Comparison of ENCODE assay signal across 12 cellular contexts in genomic region chr3:189071452-189071851, GRCh38.
DNase-seq lines count a peak whose midpoint lies in the region; ATAC-seq and TF ChIP-seq lines count a peak whose summit lies in the region.
"Had no signal": no experiment of that assay in that cellular context is flagged by ENCODE, and none has a peak within 500 bp of the region (broad histone marks: within the 10 kb centered on the region; RNA-seq: fewer than 3 reads in every experiment).

No MANE protein-coding gene starts in this region.

- POLR2A ChIA-PET in activated naive CD8-positive, alpha-beta T cell treated with anti-CD3 and anti-CD28 coated beads, Interleukin-2, amount 10 ng/mL, durations not matched to agents 7 days and 5 days (lab: Charles Lee) = no interaction called here
- POLR2A ChIA-PET in GM10248 (lab: Yijun Ruan, JAX) = no interaction called here

- no peak overlapping the region for H3K27ac Mint-ChIP-seq in activated naive CD8-positive, alpha-beta T cell treated with anti-CD3 and anti-CD28 coated beads, Interleukin-2, amount 10 ng/mL, durations not matched to agents 7 days and 5 days

- H3K27me3 ChIP-seq in dorsolateral prefrontal cortex = no peaks in the 10 kb centered on the region
- H3K27me3 ChIP-seq: heart left ventricle had no signal

- H3K4me3 Mint-ChIP-seq in activated naive CD8-positive, alpha-beta T cell treated with anti-CD3 and anti-CD28 coated beads, Interleukin-2, amount 10 ng/mL, durations not matched to agents 7 days and 5 days = no peak overlapping the region
- H3K4me3 Mint-ChIP-seq: CD8-positive, alpha-beta memory T cell had no signal

- intact Hi-C loops in dorsolateral prefrontal cortex (cut with DNase I) = no loop called here

- H3K4me1 Mint-ChIP-seq in activated naive CD8-positive, alpha-beta T cell treated with anti-CD3 and anti-CD28 coated beads, Interleukin-2, amount 10 ng/mL, durations not matched to agents 7 days and 5 days = peaks cover 4% of the 10 kb centered on the region

- no peak for TF ChIP-seq CTCF in dorsolateral prefrontal cortex (IDR thresholded peaks at IDR 0.05 in 54 of 56, conservative IDR thresholded peaks at IDR 0.05 in 2 of 56; ENCODE audit: low read depth in 1 of 56, partially characterized antibody in 56 of 56)
- TF ChIP-seq CTCF in GM10248 (IDR thresholded peaks at IDR 0.05; ENCODE audit: control extremely low read depth, extremely low read depth, low read depth, missing control alignments) = no peak

- no peak overlapping the region for H3K4me3 ChIP-seq in dorsolateral prefrontal cortex
- H3K4me3 ChIP-seq: heart left ventricle had no signal

- CTCF ChIA-PET in GM10248 (lab: Yijun Ruan, JAX) = interaction anchor here (1.0 to 1.5 kb wide), 4 partner anchors 10 to 1331 kb away, joined by 3 to 6 read pairs (median 4); no protein-coding TSS in a partner anchor

- no peak overlapping the region for H3K27ac ChIP-seq in dorsolateral prefrontal cortex
- H3K27ac ChIP-seq: heart left ventricle had no signal

- peaks cover 7% of the 10 kb centered on the region for H3K9me3 Mint-ChIP-seq in activated naive CD8-positive, alpha-beta T cell treated with anti-CD3 and anti-CD28 coated beads, Interleukin-2, amount 10 ng/mL, durations not matched to agents 7 days and 5 days

- ATAC-seq in GM19395 (IDR thresholded peaks at IDR 0.05; ENCODE audit: unreplicated experiment) = peak; percentile 91
- peak; percentile 72 for ATAC-seq in HG03469 (IDR thresholded peaks at IDR 0.05; ENCODE audit: unreplicated experiment)
- peak; percentile 78 for ATAC-seq in activated naive CD8-positive, alpha-beta T cell treated with anti-CD3 and anti-CD28 coated beads, Interleukin-2, amount 10 ng/mL, durations not matched to agents 7 days and 5 days (ENCODE audit: low read depth)
- ATAC-seq: heart left ventricle, SK-N-SH treated with all-trans-retinoic acid at 6 μM for 48 hours had no signal

- H3K27me3 Mint-ChIP-seq in activated naive CD8-positive, alpha-beta T cell treated with anti-CD3 and anti-CD28 coated beads, Interleukin-2, amount 10 ng/mL, durations not matched to agents 7 days and 5 days = peaks cover 6% of the 10 kb centered on the region
- H3K27me3 Mint-ChIP-seq: CD8-positive, alpha-beta memory T cell had no signal

- DNase-seq in DMS 273 treated with DMSO at 0.1 percent for 48 hours (lab: John Stamatoyannopoulos, UW) (peak; percentile 23), dorsolateral prefrontal cortex (no peak), GM10248 (ENCODE audit: extremely low spot score) (no peak), NAMALWA (ENCODE audit: low spot score) (no peak)
- no peak for DNase-seq in activated naive CD8-positive, alpha-beta T cell treated with anti-CD3 and anti-CD28 coated beads, Interleukin-2, amount 10 ng/mL, durations not matched to agents 7 days and 5 days
- DNase-seq in activated effector memory CD4-positive, alpha-beta T cell treated with Interleukin-2 at 50 U/mL for 16 hours = no peak
- DNase-seq: CD8-positive, alpha-beta memory T cell; heart left ventricle; NCI-H2227 treated with DMSO at 0.1 percent for 48 hours had no signal

- no peaks in the 10 kb centered on the region for H3K36me3 Mint-ChIP-seq in activated naive CD8-positive, alpha-beta T cell treated with anti-CD3 and anti-CD28 coated beads, Interleukin-2, amount 10 ng/mL, durations not matched to agents 7 days and 5 days
